In the genomic region with DNA sequence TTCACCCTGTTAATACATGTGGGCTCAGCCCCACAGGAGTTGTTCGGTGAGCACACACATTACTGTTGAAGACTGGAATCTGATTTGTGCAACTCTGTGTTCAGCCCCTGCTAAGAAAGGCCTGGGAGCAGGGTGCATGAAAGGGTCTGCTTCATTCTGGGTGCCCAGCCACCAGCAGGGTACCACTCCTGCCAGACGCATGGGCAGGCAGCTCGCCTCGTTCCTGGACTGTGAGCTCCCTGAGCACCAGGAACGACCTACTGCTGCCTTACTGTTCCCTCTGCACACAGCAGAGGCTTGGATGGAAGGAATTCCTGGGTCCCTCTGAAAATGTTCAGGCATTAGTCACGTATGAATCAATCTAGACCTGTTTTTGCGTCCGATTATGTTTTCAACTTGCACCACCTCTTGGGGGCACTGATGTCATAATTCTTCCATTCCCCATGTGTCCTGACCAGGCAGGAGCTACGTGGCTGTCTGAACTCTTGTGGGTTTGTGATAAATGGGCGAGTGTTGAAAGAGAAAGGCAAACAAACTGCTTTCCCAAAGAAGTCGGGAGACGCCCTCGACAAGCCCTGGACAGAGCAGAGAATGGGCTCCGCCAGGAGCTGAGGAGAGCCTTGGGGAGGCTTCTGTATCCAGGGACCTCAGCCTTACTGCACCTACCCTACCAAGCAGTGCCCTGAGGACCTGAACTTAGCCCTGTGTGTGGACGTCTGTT, we compare ENCODE assay signal across 8 cellular contexts.
DNase-seq lines count a peak whose midpoint lies in the region; ATAC-seq and TF ChIP-seq lines count a peak whose summit lies in the region.

No MANE protein-coding gene starts in this region.

- H3K27ac ChIP-seq in esophagus muscularis mucosa (replicated peaks in 1 of 4) = peak overlapping the region; percentile 3 to 55 (median 24)

- H3K4me1 ChIP-seq in esophagus muscularis mucosa = peaks cover 20 to 26% (median 21%) of the 10 kb centered on the region in 4 donors

- no peak for TF ChIP-seq POLR2A in esophagus muscularis mucosa (IDR thresholded peaks at IDR 0.05; ENCODE audit: low read depth)

- no peaks in the 10 kb centered on the region for H3K27me3 ChIP-seq in esophagus muscularis mucosa

- no peak for TF ChIP-seq EP300 in esophagus muscularis mucosa (IDR thresholded peaks at IDR 0.05)

- DNase-seq in activated T-cell treated with anti-CD3 and anti-CD28 coated beads, Interleukin-2, amount 50 U/mL, for 4 hours = no peak
- no peak for DNase-seq in activated T-cell treated with anti-CD3 and anti-CD28 coated beads, Interleukin-2, amount 50 U/mL, for 24 hours
- DNase-seq in NOMO-1 treated with dmso at 0.1 percent for 144 hours (lab: John Stamatoyannopoulos, UW; ENCODE audit: unreplicated experiment) = peak; percentile 96
- no peak for DNase-seq in esophagus muscularis mucosa (ENCODE audit: extremely low spot score)
- no peak for DNase-seq in sciatic nerve (ENCODE audit: low spot score)
- DNase-seq in inferior parietal cortex (ENCODE audit: extremely low spot score) = no peak
- DNase-seq in DMS114 treated with DMSO at 0.1 percent for 48 hours (lab: John Stamatoyannopoulos, UW; ENCODE audit: unreplicated experiment) = no peak

- H3K36me3 ChIP-seq in esophagus muscularis mucosa = peaks cover 0 to 5% (median 0%) of the 10 kb centered on the region in 4 donors

- ATAC-seq in activated T-cell treated with anti-CD3 and anti-CD28 coated beads, Interleukin-2, amount 50 U/mL, for 4 hours = peak; percentile 21 to 26
- ATAC-seq in sciatic nerve (peak; percentile 89), GM18873 (IDR thresholded peaks at IDR 0.05; ENCODE audit: low FRiP score, unreplicated experiment) (no peak)

- no peak overlapping the region for H3K4me3 Mint-ChIP-seq in activated T-cell treated with anti-CD3 and anti-CD28 coated beads, Interleukin-2, amount 50 U/mL, for 4 hours
- no peak overlapping the region for H3K4me3 Mint-ChIP-seq in activated T-cell treated with anti-CD3 and anti-CD28 coated beads, Interleukin-2, amount 50 U/mL, for 24 hours

- H3K9me3 Mint-ChIP-seq in activated T-cell treated with anti-CD3 and anti-CD28 coated beads, Interleukin-2, amount 50 U/mL, for 4 hours = no peaks in the 10 kb centered on the region
- no peaks in the 10 kb centered on the region for H3K9me3 Mint-ChIP-seq in activated T-cell treated with anti-CD3 and anti-CD28 coated beads, Interleukin-2, amount 50 U/mL, for 24 hours

- H3K36me3 Mint-ChIP-seq in activated T-cell treated with anti-CD3 and anti-CD28 coated beads, Interleukin-2, amount 50 U/mL, for 4 hours (ENCODE audit: insufficient read depth) = no peaks in the 10 kb centered on the region
- no peaks in the 10 kb centered on the region for H3K36me3 Mint-ChIP-seq in activated T-cell treated with anti-CD3 and anti-CD28 coated beads, Interleukin-2, amount 50 U/mL, for 24 hours (ENCODE audit: low read depth)

- no peak overlapping the region for H3K27ac Mint-ChIP-seq in activated T-cell treated with anti-CD3 and anti-CD28 coated beads, Interleukin-2, amount 50 U/mL, for 24 hours

- TF ChIP-seq CTCF in esophagus muscularis mucosa (IDR thresholded peaks at IDR 0.05) = no peak

- H3K4me3 ChIP-seq in esophagus muscularis mucosa = no peak overlapping the region

- H3K4me1 Mint-ChIP-seq in activated T-cell treated with anti-CD3 and anti-CD28 coated beads, Interleukin-2, amount 50 U/mL, for 4 hours (ENCODE audit: low read depth) = peaks cover 15% of the 10 kb centered on the region
- peaks cover 22% of the 10 kb centered on the region for H3K4me1 Mint-ChIP-seq in activated T-cell treated with anti-CD3 and anti-CD28 coated beads, Interleukin-2, amount 50 U/mL, for 24 hours (ENCODE audit: low read depth)

- whole genome bisulfite sequencing in esophagus muscularis mucosa = 64% methylated on average over 11 of the region's 15 CpGs

- intact Hi-C loops in esophagus muscularis mucosa (cut with DNase I) (no loop called here), sciatic nerve (cut with DNase I) (no loop called here)

- peaks cover 8% of the 10 kb centered on the region for H3K27me3 Mint-ChIP-seq in activated T-cell treated with anti-CD3 and anti-CD28 coated beads, Interleukin-2, amount 50 U/mL, for 4 hours (ENCODE audit: low read depth)
- H3K27me3 Mint-ChIP-seq in activated T-cell treated with anti-CD3 and anti-CD28 coated beads, Interleukin-2, amount 50 U/mL, for 24 hours = peaks cover 18% of the 10 kb centered on the region

- H3K9me3 ChIP-seq in esophagus muscularis mucosa = no peaks in the 10 kb centered on the region
